11 cellular contexts compared by ENCODE assay signal in genomic region chr17:72368191-72368590, GRCh38.
"Had no signal": no experiment of that assay in that cellular context is flagged by ENCODE, and none has a peak within 500 bp of the region (broad histone marks: within the 10 kb centered on the region; RNA-seq: fewer than 3 reads in every experiment).

No MANE protein-coding gene starts in this region.

- H3K4me2 ChIP-seq: GM23338 had no signal

- H3K36me3 ChIP-seq: HAP-1 had no signal

- H3K27ac ChIP-seq: GM23248 had no signal

- ATAC-seq: GM23338, HCT116 had no signal

- H3K9ac ChIP-seq: GM23248 had no signal

- H3K9me3 ChIP-seq: HAP-1 had no signal

- DNase-seq: GM23248, GOT3, H7, H9, HCEC 1CT, HFFc6 had no signal

- FAIRE-seq: H1, H54 had no signal

- H3K4me1 ChIP-seq: HAP-1 had no signal

- H2AFZ ChIP-seq: GM23248, GM23338 had no signal

- H3K4me3 ChIP-seq: GM23248, GM23338, HAP-1 had no signal
